15 cellular contexts compared by ENCODE assay signal in the genomic region with DNA sequence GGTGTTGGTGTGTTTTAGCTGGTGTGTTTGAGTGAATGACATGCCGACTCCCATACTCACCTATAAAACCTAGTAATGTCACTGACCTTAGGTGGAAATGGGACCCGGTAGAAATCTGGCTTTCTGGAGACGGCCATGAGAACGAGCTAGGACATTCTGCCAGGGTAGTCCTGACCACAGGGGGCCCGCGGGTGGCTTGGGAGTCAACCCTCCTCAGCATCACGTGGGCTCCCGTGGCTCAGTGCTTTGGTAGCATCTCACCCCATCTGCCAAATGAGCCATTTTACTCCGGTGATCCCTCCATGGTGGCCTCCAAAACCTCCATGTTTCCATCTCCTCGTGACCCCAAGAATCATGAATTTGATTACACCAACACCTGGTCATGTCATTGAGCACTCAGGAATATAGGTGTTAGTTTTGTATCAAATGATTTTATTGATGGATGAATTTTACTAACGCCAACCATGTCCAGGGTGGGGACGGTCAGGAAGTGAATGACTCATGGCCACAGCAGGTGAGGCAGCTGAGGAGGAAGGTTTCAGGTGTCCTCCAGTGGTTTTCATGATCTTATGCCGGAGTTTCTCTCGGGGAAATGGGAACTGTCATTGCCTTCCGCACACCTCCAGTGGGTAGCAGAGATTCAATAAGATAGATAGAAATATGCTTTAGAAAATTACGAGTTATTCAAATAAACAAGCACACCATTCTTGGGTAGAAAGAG.
DNase-seq lines count a peak whose midpoint lies in the region; ATAC-seq and TF ChIP-seq lines count a peak whose summit lies in the region.
"Had no signal": no experiment of that assay in that cellular context is flagged by ENCODE, and none has a peak within 500 bp of the region (broad histone marks: within the 10 kb centered on the region; RNA-seq: fewer than 3 reads in every experiment).

No MANE protein-coding gene starts in this region.

- no peaks in the 10 kb centered on the region for H3K9me3 ChIP-seq in BLaER1 treated with 17β-estradiol and CSF1 and Interleukin-3, amounts not matched to agents 10 nM and 100 nM (replicated peaks in 1 of 11)
- H3K9me3 ChIP-seq in IMR-90 (ENCODE audit: control insufficient read depth, insufficient read depth, low read length), result no peaks in the 10 kb centered on the region
- H3K9me3 ChIP-seq: A549, BE2C, Caco-2 had no signal

- DNase-seq in IMR-90 (no peak), islet precursor cell (peak; percentile 22), sciatic nerve (ENCODE audit: low spot score) (peak; percentile 19), NCI-H510A treated with DMSO at 0.1 percent for 48 hours (lab: John Stamatoyannopoulos, UW) (no peak)
- DNase-seq: BE2C; CD8-positive, alpha-beta memory T cell; DMS53; GF-D8; GM23248; H7 had no signal

- H2BK20ac ChIP-seq in IMR-90 (ENCODE audit: low read depth, low read length), result no peak overlapping the region

- H3K4me2 ChIP-seq in BLaER1 treated with 17β-estradiol and CSF1 and Interleukin-3, amounts not matched to agents 10 nM and 100 nM, result peak overlapping the region in 10 of 11 experiments; percentile 38 to 90 (median 76); a peak in 17 of 22 replicates
- H3K4me2 ChIP-seq in IMR-90 (ENCODE audit: low read depth, low read length), result no peak overlapping the region
- H3K4me2 ChIP-seq: A549 had no signal

- ATAC-seq in IMR-90 (ENCODE audit: low read depth) (no peak), sciatic nerve (no peak), HG03196 (IDR thresholded peaks at IDR 0.05; ENCODE audit: unreplicated experiment) (no peak), GM21717 (IDR thresholded peaks at IDR 0.05; ENCODE audit: unreplicated experiment) (no peak)

- H4K20me1 ChIP-seq in BLaER1 treated with 17β-estradiol and CSF1 and Interleukin-3, amounts not matched to agents 10 nM and 100 nM, result no peaks in the 10 kb centered on the region
- H4K20me1 ChIP-seq in IMR-90 (ENCODE audit: insufficient read depth, low read length), result no peaks in the 10 kb centered on the region

- CTCF ChIA-PET in IMR-90 (lab: Yijun Ruan, JAX), result no interaction called here

- no peak overlapping the region for H4K8ac ChIP-seq in IMR-90 (ENCODE audit: low read depth in 2 of 2, low read length in 2 of 2)

- H4K91ac ChIP-seq in IMR-90 (ENCODE audit: insufficient read depth, low read depth, low read length), result no peak overlapping the region

- intact Hi-C loops in IMR-90 (cut with micrococcal nuclease) (no loop called here), sciatic nerve (cut with DNase I) (no loop called here)

- no peak for TF ChIP-seq CTCF in IMR-90 (conservative IDR thresholded peaks at IDR 0.05; ENCODE audit: low read depth, low read length)

- BruUV-seq in IMR-90 (replicated peaks; lab: Mats Ljungman, UMichigan), result no TSS peak

- dilution Hi-C loops in IMR-90 (cut with HindIII; ENCODE audit: low sequenced_read_pairs, unreplicated experiment), result no loop called here

- no peaks in the 10 kb centered on the region for H3K79me1 ChIP-seq in IMR-90 (ENCODE audit: low read depth in 1 of 2, low read length in 2 of 2)

- no peak overlapping the region for H3K56ac ChIP-seq in IMR-90 (ENCODE audit: extremely low read depth, insufficient read depth, low read length)

- H2BK5ac ChIP-seq in IMR-90 (ENCODE audit: low read depth, low read length, poor library complexity, severe bottlenecking), result no peak overlapping the region

- H3K4me3 ChIP-seq in BLaER1 treated with 17β-estradiol and CSF1 and Interleukin-3, amounts not matched to agents 10 nM and 100 nM, result no peak overlapping the region
- H3K4me3 ChIP-seq in IMR-90 (ENCODE audit: insufficient read depth, low read depth, low read length), result no peak overlapping the region
- H3K4me3 ChIP-seq: A549, GM23248 had no signal

- H2AK5ac ChIP-seq in IMR-90 (ENCODE audit: low read depth, low read length), result no peak overlapping the region

- no peaks in the 10 kb centered on the region for H3K9me1 ChIP-seq in IMR-90 (ENCODE audit: insufficient read depth, low read length)

- no peak overlapping the region for H3K23ac ChIP-seq in IMR-90 (ENCODE audit: low read depth, low read length)

- no peak overlapping the region for H3K4ac ChIP-seq in IMR-90 (ENCODE audit: low read depth, low read length)

- no peak for TF ChIP-seq RAD21 in IMR-90 (IDR thresholded peaks at IDR 0.05; ENCODE audit: low read length)

- no peak overlapping the region for H3K14ac ChIP-seq in IMR-90 (replicated peaks; ENCODE audit: low read depth, low read length)

- H3K4me1 ChIP-seq in BLaER1 treated with 17β-estradiol and CSF1 and Interleukin-3, amounts not matched to agents 10 nM and 100 nM, result peaks cover 6 to 53% (median 45%) of the 10 kb centered on the region in 10 experiments; a peak in 18 of 20 replicates
- H3K4me1 ChIP-seq in IMR-90 (ENCODE audit: control insufficient read depth, insufficient read depth, low read length), result peaks cover 4% of the 10 kb centered on the region; the same call in 1 of the 2 replicates
- H3K4me1 ChIP-seq: A549, Caco-2 had no signal

- H2BK120ac ChIP-seq in IMR-90 (ENCODE audit: low read depth, low read length), result no peak overlapping the region

- no peak overlapping the region for H2AK9ac ChIP-seq in IMR-90 (replicated peaks; ENCODE audit: low read depth, low read length, poor library complexity)

- in situ Hi-C loops in IMR-90 (cut with MboI; ENCODE audit: low sequenced_read_pairs), result no loop called here

- no peaks in the 10 kb centered on the region for H3K36me3 ChIP-seq in BLaER1 treated with 17β-estradiol and CSF1 and Interleukin-3, amounts not matched to agents 10 nM and 100 nM
- H3K36me3 ChIP-seq in IMR-90 (ENCODE audit: control insufficient read depth, insufficient read depth, low read length), result no peaks in the 10 kb centered on the region
- H3K36me3 ChIP-seq: BE2C had no signal

- H2BK15ac ChIP-seq in IMR-90 (ENCODE audit: low read depth, low read length), result 0 out of 3 replicates have a peak overlapping the region, but pooled peaks have one; percentile 2

- H2AFZ ChIP-seq in IMR-90 (replicated peaks; ENCODE audit: low read length, poor library complexity), result no peak overlapping the region
- H2AFZ ChIP-seq: GM23248 had no signal

- H3K9ac ChIP-seq in BLaER1 treated with 17β-estradiol and CSF1 and Interleukin-3, amounts not matched to agents 10 nM and 100 nM, result no peak overlapping the region
- no peak overlapping the region for H3K9ac ChIP-seq in IMR-90 (ENCODE audit: low read depth, low read length)
- H3K9ac ChIP-seq: GM23248 had no signal

- no peak overlapping the region for H3K18ac ChIP-seq in IMR-90 (ENCODE audit: low read depth, low read length)

- no peak overlapping the region for H4K5ac ChIP-seq in IMR-90 (ENCODE audit: low read depth, low read length)

- POLR2A ChIA-PET in IMR-90 (lab: Charles Lee; ENCODE audit: unreplicated experiment), result no interaction called here

- peaks cover 0 to 15% (median 0%) of the 10 kb centered on the region in 11 experiments; a peak in 4 of 22 replicates for H3K27me3 ChIP-seq in BLaER1 treated with 17β-estradiol and CSF1 and Interleukin-3, amounts not matched to agents 10 nM and 100 nM
- peaks cover 22% of the 10 kb centered on the region for H3K27me3 ChIP-seq in IMR-90 (ENCODE audit: control insufficient read depth, insufficient read depth, low read length)
- H3K27me3 ChIP-seq: BE2C had no signal

- TF ChIP-seq POLR2A in IMR-90 (IDR thresholded peaks at IDR 0.05; ENCODE audit: low read depth, low read length), result no peak

- no peak overlapping the region for H3K27ac ChIP-seq in BLaER1 treated with 17β-estradiol and CSF1 and Interleukin-3, amounts not matched to agents 10 nM and 100 nM
- no peak overlapping the region for H3K27ac ChIP-seq in IMR-90 (ENCODE audit: insufficient read depth, low read length)
- H3K27ac ChIP-seq: A549, GM23248 had no signal

- 92% methylated on average over 6 of the region's 16 CpGs; no CpG with 5 or more reads in 1 of the 2 experiments for WGBS in IMR-90 (ENCODE audit: extremely low coverage in 2 of 2, insufficient read length in 1 of 2), 2 experiments

TF ChIP-seq in IMR-90, 13 proteins besides CTCF, POLR2A, EP300 and RAD21:
- TF ChIP-seq SMC3 (IDR thresholded peaks at IDR 0.05; ENCODE audit: low read depth, low read length) (no peak), FOS (IDR thresholded peaks at IDR 0.05; ENCODE audit: low read depth, low read length) (no peak), MAZ (IDR thresholded peaks at IDR 0.05; ENCODE audit: borderline replicate concordance, low read depth, low read length) (no peak), NFE2L2 (IDR thresholded peaks at IDR 0.05; ENCODE audit: low read depth, low read length) (no peak), MXI1 (IDR thresholded peaks at IDR 0.05; ENCODE audit: borderline replicate concordance, low read depth, low read length) (no peak), BHLHE40 (IDR thresholded peaks at IDR 0.05; ENCODE audit: low read depth, low read length) (no peak), MAFK (IDR thresholded peaks at IDR 0.05; ENCODE audit: low read depth, low read length) (no peak)
TF ChIP-seq in IMR-90: peak in this region for 0.

Comparison
In these comparisons a context has a peak if more than half of its experiments do, and no peak if none do; other contexts are left out.
1. DNase-seq: peak in islet precursor cell (single experiment) and sciatic nerve (single experiment); none in IMR-90 (single experiment) and NCI-H510A treated with DMSO at 0.1 percent for 48 hours (single experiment).